Comparison of ENCODE assay signal across 10 cellular contexts in the genomic region with DNA sequence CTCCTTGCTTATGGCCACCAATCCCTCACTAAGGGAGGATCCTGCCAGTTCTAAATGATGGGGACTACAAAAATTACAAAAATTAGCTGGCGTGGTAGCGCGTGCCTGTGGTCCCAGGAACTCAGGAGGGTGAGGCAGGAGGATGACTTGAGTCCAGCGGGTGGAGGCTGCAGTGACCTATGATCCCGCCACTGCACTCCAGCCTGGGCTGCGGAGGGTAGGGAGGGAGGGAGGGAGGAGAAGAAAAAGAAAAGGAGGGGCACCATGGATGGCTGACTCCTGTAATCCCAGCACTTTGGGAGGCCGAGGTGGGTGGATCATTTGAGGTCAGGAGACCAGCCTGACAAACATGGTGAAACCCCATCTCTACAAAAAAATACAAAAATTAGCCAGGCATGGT. TPM values are rescaled to one million over a fixed set of nuclear protein-coding genes. Genes with fewer than 3 reads are reported as not detected.
A peak's percentile ranks its signal among the peaks of the same experiment; 100 is the strongest.
DNase-seq lines count a peak whose midpoint lies in the region; ATAC-seq and TF ChIP-seq lines count a peak whose summit lies in the region.
"Not testable (repeated sequence)": the region's sequence is repeated elsewhere in the genome, so short reads cannot be mapped to it uniquely, and the experiment has no call there.
"Had no signal": no experiment of that assay in that cellular context is flagged by ENCODE, and none has a peak within 500 bp of the region (broad histone marks: within the 10 kb centered on the region; RNA-seq: fewer than 3 reads in every experiment).

No MANE protein-coding gene starts in this region.

- not testable (repeated sequence) for H3K27me3 ChIP-seq in BLaER1 treated with 17β-estradiol and CSF1 and Interleukin-3, amounts not matched to agents 10 nM and 100 nM; foreskin keratinocyte; naive thymus-derived CD4-positive, alpha-beta T cell (ENCODE audit: control insufficient read depth in 2 of 2, insufficient read depth in 2 of 2, low read length in 2 of 2)

- H3K9me3 ChIP-seq in BLaER1 treated with 17β-estradiol and CSF1 and Interleukin-3, amounts not matched to agents 10 nM and 100 nM (replicated peaks in 1 of 11); naive thymus-derived CD4-positive, alpha-beta T cell (ENCODE audit: control insufficient read depth in 2 of 3, low read length in 3 of 3): not testable (repeated sequence)

- not testable (repeated sequence) for ATAC-seq in foreskin keratinocyte; naive thymus-derived CD4-positive, alpha-beta T cell

- H3K4me1 Mint-ChIP-seq in activated CD4-positive, alpha-beta T cell treated with anti-CD3 and anti-CD28 coated beads, Interleukin-2, amount 10 ng/mL, durations not matched to agents 24 days and 14 days: peaks cover 16% of the 10 kb centered on the region
- H3K4me1 Mint-ChIP-seq in activated naive CD4-positive, alpha-beta T cell treated with anti-CD3 and anti-CD28 coated beads for 36 hours (ENCODE audit: low read depth): peaks cover 18% of the 10 kb centered on the region
- peaks cover 13 to 29% (median 26%) of the 10 kb centered on the region in 7 donors for H3K4me1 Mint-ChIP-seq in naive thymus-derived CD4-positive, alpha-beta T cell

- CTCF ChIA-PET in RWPE1 (lab: Yijun Ruan, JAX); activated naive CD4-positive, alpha-beta T cell treated with anti-CD3 and anti-CD28 coated beads for 36 hours (lab: Charles Lee); naive thymus-derived CD4-positive, alpha-beta T cell (lab: Charles Lee): not testable (repeated sequence)

- H3K4me3 ChIP-seq in BLaER1 treated with 17β-estradiol and CSF1 and Interleukin-3, amounts not matched to agents 10 nM and 100 nM; naive thymus-derived CD4-positive, alpha-beta T cell (ENCODE audit: low read length): not testable (repeated sequence)
- peak overlapping the region; percentile 78 for H3K4me3 ChIP-seq in GM12865 (ENCODE audit: low read depth, low read length)

- H3K27ac ChIP-seq in BLaER1 treated with 17β-estradiol and CSF1 and Interleukin-3, amounts not matched to agents 10 nM and 100 nM: peak overlapping the region in 4 of 11 experiments; percentile 92 to 95 (median 92); a peak in 5 of 22 replicates
- H3K27ac ChIP-seq in RWPE1 (peak overlapping the region; percentile 23; the same call in 1 of the 2 replicates), foreskin keratinocyte (peak overlapping the region; percentile 51)
- H3K27ac ChIP-seq in naive thymus-derived CD4-positive, alpha-beta T cell (ENCODE audit: low read depth, low read length): not testable (repeated sequence)

- H3K9me3 Mint-ChIP-seq in activated CD4-positive, alpha-beta T cell treated with anti-CD3 and anti-CD28 coated beads, Interleukin-2, amount 10 ng/mL, durations not matched to agents 24 days and 14 days; activated naive CD4-positive, alpha-beta T cell treated with anti-CD3 and anti-CD28 coated beads for 36 hours; naive thymus-derived CD4-positive, alpha-beta T cell: not testable (repeated sequence)

- TF ChIP-seq CTCF in GM12865 (IDR thresholded peaks at IDR 0.05; ENCODE audit: insufficient read depth, low read depth, low read length, missing control alignments); RWPE1 (conservative IDR thresholded peaks at IDR 0.05; ENCODE audit: low read depth); foreskin keratinocyte (conservative IDR thresholded peaks at IDR 0.05): not testable (repeated sequence)

- not testable (repeated sequence) for H3K27me3 Mint-ChIP-seq in activated CD4-positive, alpha-beta T cell treated with anti-CD3 and anti-CD28 coated beads, Interleukin-2, amount 10 ng/mL, durations not matched to agents 24 days and 14 days; activated naive CD4-positive, alpha-beta T cell treated with anti-CD3 and anti-CD28 coated beads for 36 hours (ENCODE audit: low read depth); naive thymus-derived CD4-positive, alpha-beta T cell

- H3K4me1 ChIP-seq in BLaER1 treated with 17β-estradiol and CSF1 and Interleukin-3, amounts not matched to agents 10 nM and 100 nM: peaks cover 10 to 41% (median 28%) of the 10 kb centered on the region in 10 experiments
- not testable (repeated sequence) for H3K4me1 ChIP-seq in foreskin keratinocyte
- H3K4me1 ChIP-seq in naive thymus-derived CD4-positive, alpha-beta T cell (ENCODE audit: control insufficient read depth in 2 of 2, insufficient read depth in 2 of 2, low read length in 2 of 2): peaks cover 3 to 16% of the 10 kb centered on the region in 2 donors

- not testable (repeated sequence) for H3K36me3 ChIP-seq in BLaER1 treated with 17β-estradiol and CSF1 and Interleukin-3, amounts not matched to agents 10 nM and 100 nM; naive thymus-derived CD4-positive, alpha-beta T cell (ENCODE audit: control insufficient read depth in 2 of 3, insufficient read depth in 3 of 3, low read length in 3 of 3)

- H4K20me1 ChIP-seq in BLaER1 treated with 17β-estradiol and CSF1 and Interleukin-3, amounts not matched to agents 10 nM and 100 nM: peaks cover 20 to 30% (median 25%) of the 10 kb centered on the region in 11 experiments; a peak in 20 of 22 replicates

- DNase-seq in GM12865 (ENCODE audit: low read depth); RWPE1 (ENCODE audit: low spot score); activated CD4-positive, alpha-beta T cell treated with anti-CD3 and anti-CD28 coated beads, Interleukin-2, amount 10 ng/mL, durations not matched to agents 24 days and 14 days; activated naive CD4-positive, alpha-beta T cell treated with anti-CD3 and anti-CD28 coated beads for 36 hours; foreskin keratinocyte; naive thymus-derived CD4-positive, alpha-beta T cell: not testable (repeated sequence)
- peak; percentile 17 for DNase-seq in stimulated activated CD8-positive, alpha-beta memory T cell treated with anti-CD3 and anti-CD28 coated beads, Interleukin-4, amount 100 ng/mL, for 48 hours

- H3K4me3 Mint-ChIP-seq in activated CD4-positive, alpha-beta T cell treated with anti-CD3 and anti-CD28 coated beads, Interleukin-2, amount 10 ng/mL, durations not matched to agents 24 days and 14 days; activated naive CD4-positive, alpha-beta T cell treated with anti-CD3 and anti-CD28 coated beads for 36 hours: not testable (repeated sequence)
- peak overlapping the region in 6 of 10 donors; percentile 26 to 76 (median 42) for H3K4me3 Mint-ChIP-seq in naive thymus-derived CD4-positive, alpha-beta T cell

- not testable (repeated sequence) for H3K36me3 Mint-ChIP-seq in activated CD4-positive, alpha-beta T cell treated with anti-CD3 and anti-CD28 coated beads, Interleukin-2, amount 10 ng/mL, durations not matched to agents 24 days and 14 days (ENCODE audit: low read depth); activated naive CD4-positive, alpha-beta T cell treated with anti-CD3 and anti-CD28 coated beads for 36 hours (ENCODE audit: low read depth); naive thymus-derived CD4-positive, alpha-beta T cell

- H3K9ac ChIP-seq in BLaER1 treated with 17β-estradiol and CSF1 and Interleukin-3, amounts not matched to agents 10 nM and 100 nM: peak overlapping the region in 3 of 11 experiments; percentile 92 to 95 (median 93); a peak in 4 of 22 replicates

- peak overlapping the region; percentile 72 to 96 (median 87); a peak in 21 of 22 replicates for H3K4me2 ChIP-seq in BLaER1 treated with 17β-estradiol and CSF1 and Interleukin-3, amounts not matched to agents 10 nM and 100 nM

- intact Hi-C loops in activated CD4-positive, alpha-beta T cell treated with anti-CD3 and anti-CD28 coated beads, Interleukin-2, amount 10 ng/mL, durations not matched to agents 24 days and 14 days (cut with micrococcal nuclease): loop anchor here (5.0 kb wide), 1 partner anchor 39 kb away; no protein-coding TSS in a partner anchor
- intact Hi-C loops in activated naive CD4-positive, alpha-beta T cell treated with anti-CD3 and anti-CD28 coated beads for 36 hours (cut with micrococcal nuclease): loop anchor here (5.0 to 10.0 kb wide), 2 partner anchors 39 to 63 kb away; no protein-coding TSS in a partner anchor
- intact Hi-C loops in naive thymus-derived CD4-positive, alpha-beta T cell (cut with micrococcal nuclease): loop anchor here in 1 of 2 donors (5.0 kb wide), 1 partner anchor 594 kb away; the partner anchor contains the start of genes CCP110 and GDE1

- POLR2A ChIA-PET in RWPE1 (lab: Yijun Ruan, JAX; ENCODE audit: low non-redundant PET): interaction anchor here (0.6 kb wide), 1 partner anchor 31 kb away, joined by 3 read pairs; no protein-coding TSS in a partner anchor
- POLR2A ChIA-PET in naive thymus-derived CD4-positive, alpha-beta T cell (lab: Charles Lee): not testable (repeated sequence)

- peak overlapping the region; percentile 37 for H3K27ac Mint-ChIP-seq in activated CD4-positive, alpha-beta T cell treated with anti-CD3 and anti-CD28 coated beads, Interleukin-2, amount 10 ng/mL, durations not matched to agents 24 days and 14 days
- H3K27ac Mint-ChIP-seq in activated naive CD4-positive, alpha-beta T cell treated with anti-CD3 and anti-CD28 coated beads for 36 hours: peak overlapping the region; percentile 36
- peak overlapping the region in 1 of 9 donors; percentile 23 for H3K27ac Mint-ChIP-seq in naive thymus-derived CD4-positive, alpha-beta T cell

RNA-seq across cellular contexts. Expression of gene SMG1, which starts 1.9 kb away (rescaled TPM):
- total RNA-seq in activated CD4-positive, alpha-beta T cell treated with anti-CD3 and anti-CD28 coated beads, Interleukin-2, amount 10 ng/mL, durations not matched to agents 24 days and 14 days: 146 and 148 TPM in 2 replicates
- 100 to 1,000 TPM in 1 of 2 experiments, 10 to 100 TPM in 1; 96.7 to 106 TPM for total RNA-seq in activated naive CD4-positive, alpha-beta T cell treated with anti-CD3 and anti-CD28 coated beads for 36 hours
- 34.5 and 37.9 TPM in 2 replicates for total RNA-seq in foreskin keratinocyte
- 2.9 and 3.2 TPM in 2 replicates for polyA plus RNA-seq in foreskin keratinocyte
- total RNA-seq in naive thymus-derived CD4-positive, alpha-beta T cell: 100 to 1,000 TPM; 154 to 181 (median 164) TPM
- 10 to 100 TPM; 16.0 to 16.7 TPM for polyA plus RNA-seq in naive thymus-derived CD4-positive, alpha-beta T cell

RNA-seq across cellular contexts. Expression of gene TMC7, which starts 55.7 kb away (rescaled TPM):
- not detected in 2 replicates for total RNA-seq in activated CD4-positive, alpha-beta T cell treated with anti-CD3 and anti-CD28 coated beads, Interleukin-2, amount 10 ng/mL, durations not matched to agents 24 days and 14 days
- total RNA-seq in activated naive CD4-positive, alpha-beta T cell treated with anti-CD3 and anti-CD28 coated beads for 36 hours: not detected
- total RNA-seq in foreskin keratinocyte: 2.6 and 2.9 TPM in 2 replicates
- polyA plus RNA-seq in foreskin keratinocyte: 1.2 and 1.4 TPM in 2 replicates
- total RNA-seq in naive thymus-derived CD4-positive, alpha-beta T cell: under 1 TPM in 1 of 5 experiments, not detected in 4; 0.07 TPM
- not detected for polyA plus RNA-seq in naive thymus-derived CD4-positive, alpha-beta T cell
- total RNA-seq: GM12878 had no signal
- polyA plus RNA-seq: CD14-positive monocyte had no signal
